ENCODE assay signal across 9 cellular contexts in genomic region chr11:110525883-110526282, GRCh38.
DNase-seq lines count a peak whose midpoint lies in the region; ATAC-seq and TF ChIP-seq lines count a peak whose summit lies in the region.
"Had no signal": no experiment of that assay in that cellular context is flagged by ENCODE, and none has a peak within 500 bp of the region (broad histone marks: within the 10 kb centered on the region; RNA-seq: fewer than 3 reads in every experiment).

No MANE protein-coding gene starts in this region.

- no peaks in the 10 kb centered on the region for H3K4me1 ChIP-seq in H9 (ENCODE audit: insufficient read depth, low read length)

- H2BK120ac ChIP-seq in H9 (ENCODE audit: low read depth, low read length, poor library complexity, severe bottlenecking): no peak overlapping the region

- no peaks in the 10 kb centered on the region for H3K23me2 ChIP-seq in H9 (ENCODE audit: insufficient read length, low read depth, low read length, poor library complexity, severe bottlenecking)

- no peak overlapping the region for H2BK5ac ChIP-seq in H9 (ENCODE audit: insufficient read length, low read length)

- no peak overlapping the region for H3T11ph ChIP-seq in H9 (ENCODE audit: low read length)

- no peak overlapping the region for H3K23ac ChIP-seq in H9 (ENCODE audit: insufficient read length, low read depth, low read length)

- H3K4me1 Mint-ChIP-seq in H9: no peaks in the 10 kb centered on the region

- H4K8ac ChIP-seq in H9 (replicated peaks; ENCODE audit: insufficient read length, low read depth, low read length): no peak overlapping the region

- no peak overlapping the region for H3K27ac ChIP-seq in H9 (ENCODE audit: insufficient read length, low read depth, low read length)
- H3K27ac ChIP-seq: SJSA1 had no signal

- DNase-seq in AG20443 (ENCODE audit: low spot score) (peak; percentile 67), NCI-H1105 (lab: John Stamatoyannopoulos, UW) (peak; percentile 87), fibroblast of peridontal ligament (ENCODE audit: extremely low read depth) (peak; percentile 67), NCI-H2081 treated with DMSO at 0.1 percent for 48 hours (lab: John Stamatoyannopoulos, UW) (no peak), H9 (no peak)
- no peak for DNase-seq in activated CD4-positive, alpha-beta T cell treated with anti-CD3 and anti-CD28 coated beads, Interleukin-2, amount 50 U/mL, for 48 hours
- DNase-seq in stimulated activated CD4-positive, alpha-beta T cell treated with anti-CD3 and anti-CD28 coated beads, Interleukin-1b, Interleukin-23, amount 100 ng/mL, for 48 hours: no peak

- H3K18ac ChIP-seq in H9 (ENCODE audit: insufficient read length, low read depth, low read length): no peak overlapping the region

- H3K36me3 Mint-ChIP-seq in H9 (ENCODE audit: insufficient read depth in 1 of 3, low read depth in 3 of 3): peaks cover 2 to 15% (median 10%) of the 10 kb centered on the region in 3 experiments; a peak in 5 of 7 replicates

- H3K14ac ChIP-seq in H9 (ENCODE audit: insufficient read depth, low read length): no peak overlapping the region

- H3K27me3 Mint-ChIP-seq in H9 (ENCODE audit: low read depth): peaks cover 2% of the 10 kb centered on the region

- no peak overlapping the region for H4K5ac ChIP-seq in H9 (ENCODE audit: insufficient read length, low read depth, low read length)

- no peak overlapping the region for H3K56ac ChIP-seq in H9 (ENCODE audit: insufficient read length, low read depth, low read length)

- H3K4me3 Mint-ChIP-seq in H9: no peak overlapping the region

- H3K9me3 ChIP-seq in H9 (ENCODE audit: control insufficient read depth, low read depth, low read length): no peaks in the 10 kb centered on the region
- H3K9me3 ChIP-seq: SJSA1 had no signal

- no peak overlapping the region for H3K9ac ChIP-seq in H9 (ENCODE audit: extremely low read depth, insufficient read length, low read length)

- H2BK12ac ChIP-seq in H9 (ENCODE audit: insufficient read length, low read depth, low read length): no peak overlapping the region

- H2AK5ac ChIP-seq in H9 (ENCODE audit: insufficient read length, low read length): no peak overlapping the region

- H4K20me1 ChIP-seq in H9 (ENCODE audit: control insufficient read depth, insufficient read depth, insufficient read length): no peaks in the 10 kb centered on the region

- no peak overlapping the region for H3K4me2 ChIP-seq in H9 (ENCODE audit: insufficient read depth, insufficient read length, low read length)

- peaks cover 18 to 27% of the 10 kb centered on the region in 2 experiments for H3K9me3 Mint-ChIP-seq in H9

- H3K79me1 ChIP-seq in H9 (ENCODE audit: insufficient read depth, low read depth, low read length, poor library complexity, severe bottlenecking): no peaks in the 10 kb centered on the region

- WGBS in H9 (ENCODE audit: extremely low coverage, insufficient read length, low lambda C conversion rate): no CpG with 5 or more reads among the region's 1 CpG

- no peak overlapping the region for H2AFZ ChIP-seq in H9 (ENCODE audit: low read length)

- H3K27me3 ChIP-seq in H9 (ENCODE audit: insufficient read depth, low read length): no peaks in the 10 kb centered on the region
- H3K27me3 ChIP-seq: SJSA1 had no signal

- no peak overlapping the region for H2BK20ac ChIP-seq in H9 (ENCODE audit: low read depth, low read length, poor library complexity, severe bottlenecking)

- H3K27ac Mint-ChIP-seq in H9: no peak overlapping the region

- no peaks in the 10 kb centered on the region for H3K79me2 ChIP-seq in H9 (ENCODE audit: insufficient read depth, low read length)

- ATAC-seq in GM21528 (IDR thresholded peaks at IDR 0.05; ENCODE audit: low FRiP score, unreplicated experiment): peak; percentile 79

- no peak for TF ChIP-seq CTCF in H9 (conservative IDR thresholded peaks at IDR 0.05)

- H2BK15ac ChIP-seq in H9 (ENCODE audit: low read depth, low read length): no peak overlapping the region

- no peak overlapping the region for H4K91ac ChIP-seq in H9 (ENCODE audit: insufficient read length, low read depth, low read length)

- H3K4ac ChIP-seq in H9 (ENCODE audit: low read depth, low read length): no peak overlapping the region

Comparison
In these comparisons a context has a peak if more than half of its experiments do, and no peak if none do; other contexts are left out.
1. DNase-seq: peak in AG20443 (single experiment), NCI-H1105 (single experiment) and fibroblast of peridontal ligament (single experiment); none in NCI-H2081 treated with DMSO at 0.1 percent for 48 hours (single experiment), activated CD4-positive, alpha-beta T cell treated with anti-CD3 and anti-CD28 coated beads, Interleukin-2, amount 50 U/mL, for 48 hours (0 of 2), stimulated activated CD4-positive, alpha-beta T cell treated with anti-CD3 and anti-CD28 coated beads, Interleukin-1b, Interleukin-23, amount 100 ng/mL, for 48 hours (single experiment) and H9 (single experiment).